Comparison of ENCODE assay signal across 32 cellular contexts in the genomic region with DNA sequence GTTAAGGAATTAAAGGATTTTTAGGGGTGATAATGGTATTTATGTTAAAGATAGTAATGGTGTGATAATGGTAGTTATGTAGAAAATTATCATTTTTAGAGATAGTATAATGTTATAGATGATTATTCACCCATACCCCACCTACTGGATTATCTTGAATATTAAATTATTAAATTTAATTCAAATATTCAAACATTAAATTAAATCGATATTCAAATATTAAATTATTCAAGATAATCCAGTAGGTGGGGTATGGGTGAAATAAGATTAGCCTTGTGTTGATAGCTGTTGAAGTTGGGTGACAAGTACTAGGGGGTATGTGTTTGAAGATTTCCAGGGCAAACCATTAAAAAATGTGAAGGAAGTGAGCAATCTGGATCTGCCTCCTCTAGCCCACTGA. TPM values are rescaled to one million over a fixed set of nuclear protein-coding genes. Genes with fewer than 3 reads are reported as not detected.
"Had no signal": no experiment of that assay in that cellular context is flagged by ENCODE, and none has a peak within 500 bp of the region (broad histone marks: within the 10 kb centered on the region; RNA-seq: fewer than 3 reads in every experiment).

No MANE protein-coding gene starts in this region.

- H3K36me3 ChIP-seq: brain microvascular endothelial cell had no signal

- H3K36me3 Mint-ChIP-seq: activated naive CD4-positive, alpha-beta T cell treated with anti-CD3 and anti-CD28 coated beads, Interleukin-2, amount 10 ng/mL, durations not matched to agents 7 days and 5 days; activated naive CD4-positive, alpha-beta T cell treated with anti-CD3 and anti-CD28 coated beads, Interleukin-2, amount 50 U/mL, for 72 hours had no signal

- H3K27me3 ChIP-seq: brain microvascular endothelial cell, dorsolateral prefrontal cortex, esophagus squamous epithelium, gastroesophageal sphincter had no signal

- H3K4me3 ChIP-seq: coronary artery, dorsolateral prefrontal cortex, esophagus squamous epithelium, gastroesophageal sphincter had no signal

- H3K9me3 Mint-ChIP-seq: activated CD4-positive, alpha-beta memory T cell treated with anti-CD3 and anti-CD28 coated beads, Interleukin-2, amount 10 ng/mL, durations not matched to agents 7 days and 5 days; activated CD4-positive, alpha-beta T cell treated with anti-CD3 and anti-CD28 coated beads, Interleukin-2, amount 10 ng/mL, durations not matched to agents 7 days and 5 days; activated naive CD4-positive, alpha-beta T cell treated with anti-CD3 and anti-CD28 coated beads, Interleukin-2, amount 10 ng/mL, durations not matched to agents 7 days and 5 days; activated naive CD4-positive, alpha-beta T cell treated with anti-CD3 and anti-CD28 coated beads, Interleukin-2, amount 50 U/mL, for 72 hours; activated T-cell treated with anti-CD3 and anti-CD28 coated beads, Interleukin-2, amount 50 U/mL, for 24 hours; activated T-cell treated with anti-CD3 and anti-CD28 coated beads, Interleukin-2, amount 50 U/mL, for 72 hours; central memory CD8-positive, alpha-beta T cell; dendritic cell treated with granulocyte-macrophage colony-stimulating factor and Interleukin-4, amounts not matched to agents 40 ng/mL and 50 ng/mL, for 4 days had no signal

- FAIRE-seq: astrocyte, bronchial epithelial cell had no signal

- DNase-seq: activated CD4-positive, alpha-beta memory T cell treated with anti-CD3 and anti-CD28 coated beads, Interleukin-2, amount 10 ng/mL, durations not matched to agents 7 days and 5 days; activated CD4-positive, alpha-beta T cell treated with anti-CD3 and anti-CD28 coated beads for 1 hour; activated CD4-positive, alpha-beta T cell treated with anti-CD3 and anti-CD28 coated beads for 4 hours; activated CD4-positive, alpha-beta T cell treated with anti-CD3 and anti-CD28 coated beads, Interleukin-2, amount 10 ng/mL, durations not matched to agents 7 days and 5 days; activated CD4-positive, alpha-beta T cell treated with anti-CD3 and anti-CD28 coated beads, Interleukin-2, amount 50 U/mL, for 4 hours; activated CD8-positive, alpha-beta memory T cell treated with anti-CD3 and anti-CD28 coated beads, Interleukin-2, amount 50 U/mL, for 48 hours; activated gamma-delta T cell; activated naive CD4-positive, alpha-beta T cell; activated naive CD4-positive, alpha-beta T cell treated with anti-CD3 and anti-CD28 coated beads, Interleukin-2, amount 10 ng/mL, durations not matched to agents 7 days and 5 days; activated T-cell treated with anti-CD3 and anti-CD28 coated beads for 4 hours; activated T-cell treated with anti-CD3 and anti-CD28 coated beads, Interleukin-2, amount 50 U/mL, for 24 hours; activated T-cell treated with anti-CD3 and anti-CD28 coated beads, Interleukin-2, amount 50 U/mL, for 72 hours; amniotic stem cell; anterior cingulate cortex; brain microvascular endothelial cell; dorsolateral prefrontal cortex; effector memory CD4-positive, alpha-beta T cell; erythroblast; esophagus squamous epithelium; foreskin melanocyte; head of caudate nucleus; T-helper 2 cell had no signal

- H3K27ac Mint-ChIP-seq: activated CD4-positive, alpha-beta memory T cell treated with anti-CD3 and anti-CD28 coated beads, Interleukin-2, amount 10 ng/mL, durations not matched to agents 7 days and 5 days; activated CD4-positive, alpha-beta T cell treated with anti-CD3 and anti-CD28 coated beads, Interleukin-2, amount 10 ng/mL, durations not matched to agents 7 days and 5 days; activated naive CD4-positive, alpha-beta T cell treated with anti-CD3 and anti-CD28 coated beads, Interleukin-2, amount 10 ng/mL, durations not matched to agents 7 days and 5 days; activated naive CD4-positive, alpha-beta T cell treated with anti-CD3 and anti-CD28 coated beads, Interleukin-2, amount 50 U/mL, for 72 hours; activated T-cell treated with anti-CD3 and anti-CD28 coated beads, Interleukin-2, amount 50 U/mL, for 24 hours; activated T-cell treated with anti-CD3 and anti-CD28 coated beads, Interleukin-2, amount 50 U/mL, for 72 hours; dendritic cell treated with granulocyte-macrophage colony-stimulating factor and Interleukin-4, amounts not matched to agents 40 ng/mL and 50 ng/mL, for 4 days had no signal

- H3K9me3 ChIP-seq: esophagus squamous epithelium, gastroesophageal sphincter had no signal

- ATAC-seq: activated naive CD4-positive, alpha-beta T cell treated with anti-CD3 and anti-CD28 coated beads, Interleukin-2, amount 50 U/mL, for 72 hours; activated T-cell treated with anti-CD3 and anti-CD28 coated beads, Interleukin-2, amount 50 U/mL, for 72 hours; gastroesophageal sphincter had no signal

- H3K27ac ChIP-seq: brain microvascular endothelial cell, coronary artery, dorsolateral prefrontal cortex, esophagus squamous epithelium, gastroesophageal sphincter had no signal

- H3K27me3 Mint-ChIP-seq: activated CD4-positive, alpha-beta memory T cell treated with anti-CD3 and anti-CD28 coated beads, Interleukin-2, amount 10 ng/mL, durations not matched to agents 7 days and 5 days; activated CD4-positive, alpha-beta T cell treated with anti-CD3 and anti-CD28 coated beads, Interleukin-2, amount 10 ng/mL, durations not matched to agents 7 days and 5 days; activated naive CD4-positive, alpha-beta T cell treated with anti-CD3 and anti-CD28 coated beads, Interleukin-2, amount 10 ng/mL, durations not matched to agents 7 days and 5 days; activated T-cell treated with anti-CD3 and anti-CD28 coated beads, Interleukin-2, amount 50 U/mL, for 24 hours; central memory CD8-positive, alpha-beta T cell; dendritic cell treated with granulocyte-macrophage colony-stimulating factor and Interleukin-4, amounts not matched to agents 40 ng/mL and 50 ng/mL, for 4 days had no signal

- H3K4me3 Mint-ChIP-seq: activated CD4-positive, alpha-beta memory T cell treated with anti-CD3 and anti-CD28 coated beads, Interleukin-2, amount 10 ng/mL, durations not matched to agents 7 days and 5 days; activated CD4-positive, alpha-beta T cell treated with anti-CD3 and anti-CD28 coated beads, Interleukin-2, amount 10 ng/mL, durations not matched to agents 7 days and 5 days; activated naive CD4-positive, alpha-beta T cell treated with anti-CD3 and anti-CD28 coated beads, Interleukin-2, amount 10 ng/mL, durations not matched to agents 7 days and 5 days; activated T-cell treated with anti-CD3 and anti-CD28 coated beads, Interleukin-2, amount 50 U/mL, for 24 hours; activated T-cell treated with anti-CD3 and anti-CD28 coated beads, Interleukin-2, amount 50 U/mL, for 72 hours; central memory CD8-positive, alpha-beta T cell; dendritic cell treated with granulocyte-macrophage colony-stimulating factor and Interleukin-4, amounts not matched to agents 40 ng/mL and 50 ng/mL, for 4 days had no signal

RNA-seq across cellular contexts. Expression of a gene that starts 15.8 kb away (rescaled TPM):
- total RNA-seq: activated CD4-positive, alpha-beta memory T cell treated with anti-CD3 and anti-CD28 coated beads, Interleukin-2, amount 10 ng/mL, durations not matched to agents 7 days and 5 days; activated CD4-positive, alpha-beta T cell treated with anti-CD3 and anti-CD28 coated beads, Interleukin-2, amount 10 ng/mL, durations not matched to agents 7 days and 5 days; bronchial epithelial cell; esophagus squamous epithelium; fibroblast of lung; gastroesophageal sphincter; glomerular endothelial cell; T-helper 1 cell treated with Interleukin-12 subunit alpha and Interleukin-12 subunit beta and Interleukin-4 antibody, amounts not matched to agents 30 ng/mL and 1 ng/mL, for 36 hours had no signal
- polyA plus RNA-seq: fibroblast of lung had no signal
